In the genomic region with DNA sequence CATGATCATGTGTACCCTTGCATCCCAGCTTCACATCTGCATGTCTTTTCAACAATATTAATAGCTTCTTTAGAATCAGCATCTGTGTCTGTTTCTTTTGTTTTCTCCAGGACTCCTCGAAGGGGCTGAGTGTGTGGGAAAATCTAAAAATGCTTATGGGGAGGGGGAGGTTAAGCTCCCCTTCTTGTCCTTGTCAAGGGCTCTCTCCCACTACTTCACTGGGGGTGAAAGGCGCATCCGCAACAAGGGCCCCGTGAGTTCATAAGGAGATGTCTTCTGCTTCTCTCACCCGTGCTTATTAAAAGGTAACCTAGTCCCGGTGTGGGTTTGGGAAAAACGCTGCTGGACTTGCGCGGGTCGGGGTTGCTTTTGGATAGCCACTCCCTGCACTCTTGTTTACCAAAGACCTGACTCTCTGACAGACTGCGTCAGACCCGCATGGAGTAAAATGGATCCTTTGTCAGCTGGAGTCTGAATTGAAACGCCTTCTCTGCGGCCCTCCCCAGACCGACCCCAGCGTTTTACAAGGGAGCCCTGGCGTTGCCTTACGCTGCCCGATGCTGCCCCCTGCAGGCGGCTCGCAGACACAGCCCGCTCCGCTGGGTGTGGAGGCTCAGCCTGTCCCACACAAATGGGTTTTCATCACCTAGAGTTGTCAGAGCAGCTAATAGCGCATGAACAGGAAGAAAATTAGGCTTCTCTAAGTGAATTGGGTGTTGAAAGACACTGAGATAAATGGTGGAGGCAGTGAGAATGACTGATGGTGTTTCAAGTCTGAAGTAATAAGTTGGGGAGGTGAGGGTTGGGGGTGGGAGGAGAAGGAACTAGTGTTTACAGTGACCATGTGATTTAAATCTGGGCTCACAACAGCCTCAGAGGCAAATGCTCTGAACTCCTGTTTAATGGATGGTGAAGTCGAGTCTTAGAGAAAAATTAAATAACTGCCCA, we compare ENCODE assay signal across 8 cellular contexts. TPM values are rescaled to one million over a fixed set of nuclear protein-coding genes. Genes with fewer than 3 reads are reported as not detected.
A peak's percentile ranks its signal among the peaks of the same experiment; 100 is the strongest.
DNase-seq lines count a peak whose midpoint lies in the region; ATAC-seq lines count a peak whose summit lies in the region.

No MANE protein-coding gene starts in this region.

- H3K4me3 ChIP-seq in HUES64 (ENCODE audit: low read length) (peak overlapping the region; percentile 39), NT2/D1 (ENCODE audit: insufficient read length, low read depth) (no peak overlapping the region)

- peak; percentile 66 for ATAC-seq in GM21381 (IDR thresholded peaks at IDR 0.05; ENCODE audit: unreplicated experiment)

- H3K27me3 ChIP-seq in HUES64 (ENCODE audit: insufficient read depth, low read length) (peaks cover 9% of the 10 kb centered on the region), NT2/D1 (ENCODE audit: insufficient read depth, insufficient read length) (peaks cover 20% of the 10 kb centered on the region)

- peak overlapping the region; percentile 50 for H3K9ac ChIP-seq in HUES64 (ENCODE audit: low read depth, low read length)
- H3K9ac ChIP-seq in NT2/D1 (ENCODE audit: insufficient read length, low read depth), result peak overlapping the region; percentile 21

- H3K27ac ChIP-seq in HUES64 (ENCODE audit: low read depth, low read length), result no peak overlapping the region

- H3K36me3 ChIP-seq in HUES64 (ENCODE audit: insufficient read depth, low read length), result no peaks in the 10 kb centered on the region
- H3K36me3 ChIP-seq in NT2/D1 (ENCODE audit: insufficient read depth, insufficient read length, low read length), result no peaks in the 10 kb centered on the region

- H3K4me1 ChIP-seq in HUES64 (ENCODE audit: insufficient read depth, low read length) (peaks cover 6% of the 10 kb centered on the region; the same call in 1 of the 2 replicates), NT2/D1 (ENCODE audit: insufficient read depth, insufficient read length) (peaks cover 3% of the 10 kb centered on the region)

- no peaks in the 10 kb centered on the region; the same call in 1 of the 2 replicates for H3K9me3 ChIP-seq in HUES64 (ENCODE audit: insufficient read depth, low read depth, low read length)
- peaks cover 11% of the 10 kb centered on the region; the same call in 1 of the 2 replicates for H3K9me3 ChIP-seq in NT2/D1 (ENCODE audit: insufficient read depth, low read length)

- DNase-seq in COLO668 (lab: John Stamatoyannopoulos, UW; ENCODE audit: unreplicated experiment) (peak; percentile 84), NT2/D1 (ENCODE audit: low read depth, low spot score) (peak; percentile 87), epidermal melanocyte (ENCODE audit: insufficient read length, low spot score) (peak; percentile 76), mucosa of gallbladder (ENCODE audit: low spot score) (peak; percentile 86)
- peak; percentile 98 for DNase-seq in activated CD8-positive, alpha-beta memory T cell treated with anti-CD3 and anti-CD28 coated beads, Interleukin-2, amount 50 U/mL, for 48 hours
- peak; percentile 75 to 91 for DNase-seq in stimulated activated CD8-positive, alpha-beta memory T cell treated with anti-CD3 and anti-CD28 coated beads, Interleukin-4, amount 100 ng/mL, for 4 hours (ENCODE audit: low read depth in 2 of 2, low spot score in 1 of 2)

- WGBS in HUES64, result 12% methylated on average over 24 of the region's 25 CpGs

RNA-seq across cellular contexts. Expression of a gene that starts 53.9 kb away (rescaled TPM):
- 5.6 TPM for polyA plus RNA-seq in HUES64 (2013, experiment 1 of 2)
- 7.2 TPM for polyA plus RNA-seq in HUES64 (2013, experiment 2 of 2)
- 13.9 TPM for total RNA-seq in mucosa of gallbladder
